Comparison of ENCODE assay signal across 29 cellular contexts in the genomic region with DNA sequence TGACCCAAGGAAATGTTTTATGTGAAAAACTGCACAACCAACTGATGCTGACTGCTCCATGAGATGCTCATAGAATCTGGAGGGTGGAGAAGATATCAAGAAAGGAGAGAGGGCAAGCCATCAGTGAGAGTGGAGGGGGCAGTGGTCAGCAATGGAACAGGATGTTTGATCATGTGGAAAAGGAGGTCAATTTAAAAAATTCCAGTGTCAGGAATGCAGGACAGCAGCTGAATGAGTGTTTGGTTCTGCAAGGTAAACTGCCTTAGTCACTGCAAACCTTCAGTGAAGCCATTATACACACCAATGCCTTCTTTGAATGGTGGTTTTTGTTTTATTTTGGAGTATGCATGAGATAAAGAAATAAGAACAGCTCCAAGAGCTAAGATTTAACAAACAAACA.
"Had no signal": no experiment of that assay in that cellular context is flagged by ENCODE, and none has a peak within 500 bp of the region (broad histone marks: within the 10 kb centered on the region; RNA-seq: fewer than 3 reads in every experiment).

No MANE protein-coding gene starts in this region.

- H3K27ac ChIP-seq: ascending aorta, body of pancreas, breast epithelium, SJCRH30, SK-N-MC had no signal

- H3K27me3 ChIP-seq: ascending aorta, body of pancreas, breast epithelium, SJCRH30 had no signal

- ATAC-seq: activated CD4-positive, alpha-beta T cell treated with anti-CD3 and anti-CD28 coated beads for 36 hours; activated CD4-positive, CD25-positive, alpha-beta regulatory T cell treated with anti-CD3 and anti-CD28 coated beads, Interleukin-2, amount 50 U/mL, for 24 hours; activated CD8-positive, alpha-beta T cell treated with anti-CD3 and anti-CD28 coated beads, Interleukin-2, amount 10 ng/mL, durations not matched to agents 7 days and 5 days; activated T-cell treated with anti-CD3 and anti-CD28 coated beads, Interleukin-2, amount 50 U/mL, for 4 hours; body of pancreas; K562; Panc1; WTC11 had no signal

- H3K36me3 ChIP-seq: ascending aorta, breast epithelium, SJCRH30 had no signal

- H3K4me1 ChIP-seq: body of pancreas, breast epithelium, SJCRH30 had no signal

- H3K9me3 ChIP-seq: ascending aorta, body of pancreas, breast epithelium, SJCRH30 had no signal

- DNase-seq: activated CD4-positive, alpha-beta T cell treated with anti-CD3 and anti-CD28 coated beads for 36 hours; activated CD4-positive, alpha-beta T cell treated with anti-CD3 and anti-CD28 coated beads, Interleukin-2, amount 10 ng/mL, durations not matched to agents 7 days and 5 days; activated CD4-positive, alpha-beta T cell treated with anti-CD3 and anti-CD28 coated beads, Interleukin-2, amount 50 U/mL, for 48 hours; activated CD8-positive, alpha-beta T cell treated with anti-CD3 and anti-CD28 coated beads, Interleukin-2, amount 10 ng/mL, durations not matched to agents 7 days and 5 days; activated naive CD4-positive, alpha-beta T cell treated with anti-CD3 and anti-CD28 coated beads, Interleukin-2, amount 10 ng/mL, durations not matched to agents 7 days and 5 days; activated T-cell treated with anti-CD3 and anti-CD28 coated beads, Interleukin-2, amount 50 U/mL, for 4 hours; amygdala; body of pancreas; NCI-H1092 treated with DMSO at 0.1 percent for 48 hours; NCI-H1417; NCI-H146; NCI-H187; NCI-H2029 treated with DMSO at 0.1 percent for 48 hours; NCI-H2107; NCI-H2171 treated with DMSO at 0.1 percent for 48 hours; NCI-H2227 treated with DMSO at 0.1 percent for 48 hours; NCI-H446; NCI-H510A treated with DMSO at 0.1 percent for 48 hours; NCI-H82; SHP77; SJCRH30; T1000 had no signal

- H3K4me3 ChIP-seq: ascending aorta, body of pancreas, breast epithelium, K562, SJCRH30, SK-N-MC had no signal
